Comparison of ENCODE assay signal across 27 cellular contexts in genomic region chr12:8828514-8829127, GRCh38. TPM values are rescaled to one million over a fixed set of nuclear protein-coding genes. Genes with fewer than 3 reads are reported as not detected.
DNase-seq lines count a peak whose midpoint lies in the region; ATAC-seq and TF ChIP-seq lines count a peak whose summit lies in the region.
"Had no signal": no experiment of that assay in that cellular context is flagged by ENCODE, and none has a peak within 500 bp of the region (broad histone marks: within the 10 kb centered on the region; RNA-seq: fewer than 3 reads in every experiment).

No MANE protein-coding gene starts in this region.

- peak overlapping the region; percentile 59 for H3K27ac ChIP-seq in foreskin keratinocyte
- H3K27ac ChIP-seq: esophagus muscularis mucosa, gastroesophageal sphincter, RWPE1, upper lobe of left lung, VCaP had no signal

- ATAC-seq in WTC11 = peak; percentile 12
- ATAC-seq in foreskin keratinocyte = peak; percentile 66
- ATAC-seq: gastroesophageal sphincter, mucosa of descending colon had no signal

- H3K4me1 Mint-ChIP-seq in WTC11 (peaks cover 62% of the 10 kb centered on the region), progenitor cell of endocrine pancreas (ENCODE audit: low read depth) (peaks cover 5% of the 10 kb centered on the region)
- peaks cover 6% of the 10 kb centered on the region for H3K4me1 Mint-ChIP-seq in activated T-helper 2 cell treated with anti-CD3 and anti-CD28 coated beads, Interferon-gamma antibody, Interleukin-2, Interleukin-4, amounts not matched to agents 10 μg/mL and 5 μg/mL and 100 μg/mL, durations not matched to agents 14 hours and 24 hours and 36 hours (ENCODE audit: low read depth)

- H3K9me3 Mint-ChIP-seq in WTC11 (peaks cover 20% of the 10 kb centered on the region), progenitor cell of endocrine pancreas (ENCODE audit: low read depth) (peaks cover 10% of the 10 kb centered on the region)
- no peaks in the 10 kb centered on the region for H3K9me3 Mint-ChIP-seq in activated T-helper 2 cell treated with anti-CD3 and anti-CD28 coated beads, Interferon-gamma antibody, Interleukin-2, Interleukin-4, amounts not matched to agents 10 μg/mL and 5 μg/mL and 100 μg/mL, durations not matched to agents 14 hours and 24 hours and 36 hours
- H3K9me3 Mint-ChIP-seq: activated CD4-positive, alpha-beta T cell treated with anti-CD3 and anti-CD28 coated beads, Interleukin-2, amount 10 ng/mL, durations not matched to agents 7 days and 5 days; CD4-positive, alpha-beta T cell; HFFc6 had no signal

- H3K27me3 Mint-ChIP-seq in WTC11 (ENCODE audit: low read depth) = no peaks in the 10 kb centered on the region; the same call in 1 of the 2 replicates
- H3K27me3 Mint-ChIP-seq in progenitor cell of endocrine pancreas = peaks cover 3% of the 10 kb centered on the region
- peaks cover 8% of the 10 kb centered on the region for H3K27me3 Mint-ChIP-seq in activated T-helper 2 cell treated with anti-CD3 and anti-CD28 coated beads, Interferon-gamma antibody, Interleukin-2, Interleukin-4, amounts not matched to agents 10 μg/mL and 5 μg/mL and 100 μg/mL, durations not matched to agents 14 hours and 24 hours and 36 hours (ENCODE audit: low read depth)

- peaks cover 31% of the 10 kb centered on the region for H3K4me1 ChIP-seq in foreskin keratinocyte
- H3K4me1 ChIP-seq: upper lobe of left lung had no signal

- POLR2A ChIA-PET in WTC11 (lab: Charles Lee) = interaction anchor here (1.5 kb wide), 1 partner anchor 32 kb away, joined by 3 read pairs; no protein-coding TSS in a partner anchor
- POLR2A ChIA-PET in GM10248 (lab: Yijun Ruan, JAX) = no interaction called here
- POLR2A ChIA-PET in HEK293T (lab: Yijun Ruan, JAX) = no interaction called here

- CTCF ChIA-PET in WTC11 (lab: Charles Lee) = interaction anchor here (0.7 to 2.3 kb wide), 7 partner anchors 9 to 379 kb away, joined by 3 to 10 read pairs (median 3); partner anchors contain the start of gene M6PR
- CTCF ChIA-PET in GM10248 (lab: Yijun Ruan, JAX) = interaction anchor here (1.1 to 1.4 kb wide), 2 partner anchors 13 to 284 kb away, joined by 3 to 6 read pairs; no protein-coding TSS in a partner anchor
- CTCF ChIA-PET in HEK293T (lab: Yijun Ruan, JAX) = interaction anchor here (0.9 kb wide), 1 partner anchor 147 kb away, joined by 3 read pairs; no protein-coding TSS in a partner anchor

- intact Hi-C loops in activated T-helper 2 cell treated with anti-CD3 and anti-CD28 coated beads, Interferon-gamma antibody, Interleukin-2, Interleukin-4, amounts not matched to agents 10 μg/mL and 5 μg/mL and 100 μg/mL, durations not matched to agents 14 hours and 24 hours and 36 hours (cut with micrococcal nuclease) = no loop called here

- no peak overlapping the region for H3K4me3 Mint-ChIP-seq in WTC11
- H3K4me3 Mint-ChIP-seq in progenitor cell of endocrine pancreas (ENCODE audit: low read depth) = no peak overlapping the region
- H3K4me3 Mint-ChIP-seq in activated T-helper 2 cell treated with anti-CD3 and anti-CD28 coated beads, Interferon-gamma antibody, Interleukin-2, Interleukin-4, amounts not matched to agents 10 μg/mL and 5 μg/mL and 100 μg/mL, durations not matched to agents 14 hours and 24 hours and 36 hours (ENCODE audit: low read depth) = no peak overlapping the region
- H3K4me3 Mint-ChIP-seq: activated CD4-positive, alpha-beta T cell treated with anti-CD3 and anti-CD28 coated beads, Interleukin-2, amount 10 ng/mL, durations not matched to agents 7 days and 5 days; CD4-positive, alpha-beta T cell; HFFc6 had no signal

- TF ChIP-seq CTCF in WTC11 (IDR thresholded peaks at IDR 0.05) = no peak
- TF ChIP-seq CTCF in foreskin keratinocyte (conservative IDR thresholded peaks at IDR 0.05) = no peak
- no peak for TF ChIP-seq CTCF in progenitor cell of endocrine pancreas (IDR thresholded peaks at IDR 0.05; ENCODE audit: unreplicated experiment)
- TF ChIP-seq CTCF in GM10248 (IDR thresholded peaks at IDR 0.05; ENCODE audit: control extremely low read depth, extremely low read depth, low read depth, missing control alignments) = no peak

- peak overlapping the region; percentile 51 for H3K27ac Mint-ChIP-seq in WTC11
- H3K27ac Mint-ChIP-seq in progenitor cell of endocrine pancreas = peak overlapping the region; percentile 87
- H3K27ac Mint-ChIP-seq in activated T-helper 2 cell treated with anti-CD3 and anti-CD28 coated beads, Interferon-gamma antibody, Interleukin-2, Interleukin-4, amounts not matched to agents 10 μg/mL and 5 μg/mL and 100 μg/mL, durations not matched to agents 14 hours and 24 hours and 36 hours = no peak overlapping the region
- H3K27ac Mint-ChIP-seq: activated CD4-positive, alpha-beta T cell treated with anti-CD3 and anti-CD28 coated beads, Interleukin-2, amount 10 ng/mL, durations not matched to agents 7 days and 5 days; CD4-positive, alpha-beta T cell; HFFc6 had no signal

- no peaks in the 10 kb centered on the region for H3K27me3 ChIP-seq in foreskin keratinocyte
- H3K27me3 ChIP-seq: esophagus muscularis mucosa, gastroesophageal sphincter, upper lobe of left lung had no signal

- DNase-seq in H4 (ENCODE audit: low spot score) (peak; percentile 25), WTC11 (ENCODE audit: low spot score) (no peak), foreskin keratinocyte (peak; percentile 23 to 61), progenitor cell of endocrine pancreas (ENCODE audit: low spot score, unreplicated experiment) (no peak), GM10248 (ENCODE audit: extremely low spot score) (no peak), HEK293T (ENCODE audit: extremely low spot score) (no peak), SK-N-DZ (ENCODE audit: low spot score) (no peak)
- no peak for DNase-seq in activated T-helper 2 cell treated with anti-CD3 and anti-CD28 coated beads, Interferon-gamma antibody, Interleukin-2, Interleukin-4, amounts not matched to agents 10 μg/mL and 5 μg/mL and 100 μg/mL, durations not matched to agents 14 hours and 24 hours and 36 hours (ENCODE audit: low spot score)
- DNase-seq: activated CD4-positive, alpha-beta T cell treated with anti-CD3 and anti-CD28 coated beads, Interleukin-2, amount 10 ng/mL, durations not matched to agents 7 days and 5 days; activated naive CD4-positive, alpha-beta T cell treated with anti-CD3 and anti-CD28 coated beads, Interleukin-2, amount 50 U/mL, for 16 hours; CD4-positive, alpha-beta T cell; HFFc6; hippocampal formation; mucosa of descending colon; NCI-H1105; NCI-H1930; NCI-H2227 treated with DMSO at 0.1 percent for 48 hours; NCI-H82; SK-N-SH; stimulated activated CD8-positive, alpha-beta memory T cell treated with anti-CD3 and anti-CD28 coated beads, Interleukin-4, amount 100 ng/mL, for 48 hours; T-helper 2 cell; upper lobe of left lung had no signal

- H3K36me3 Mint-ChIP-seq in WTC11 = peaks cover 32% of the 10 kb centered on the region
- H3K36me3 Mint-ChIP-seq in progenitor cell of endocrine pancreas (ENCODE audit: insufficient read depth) = peaks cover 1% of the 10 kb centered on the region
- no peaks in the 10 kb centered on the region for H3K36me3 Mint-ChIP-seq in activated T-helper 2 cell treated with anti-CD3 and anti-CD28 coated beads, Interferon-gamma antibody, Interleukin-2, Interleukin-4, amounts not matched to agents 10 μg/mL and 5 μg/mL and 100 μg/mL, durations not matched to agents 14 hours and 24 hours and 36 hours (ENCODE audit: low read depth)

TF ChIP-seq in WTC11, 78 proteins besides CTCF, POLR2A, EP300 and RAD21 (continues in another document):
- TF ChIP-seq MYBL2 (CRISPR knock-in tag; IDR thresholded peaks at IDR 0.05) (no peak), PRRX2 (CRISPR knock-in tag; IDR thresholded peaks at IDR 0.05) (no peak), FOXK1 (CRISPR knock-in tag; IDR thresholded peaks at IDR 0.05) (no peak), FOXJ3 (CRISPR knock-in tag; IDR thresholded peaks at IDR 0.05; ENCODE audit: borderline replicate concordance) (no peak), RORB (CRISPR knock-in tag; IDR thresholded peaks at IDR 0.05) (no peak), ZNF219 (CRISPR knock-in tag; IDR thresholded peaks at IDR 0.05; ENCODE audit: borderline replicate concordance) (no peak)

TF ChIP-seq in HEK293T, 16 proteins besides CTCF, POLR2A, EP300 and RAD21:
- no peak for TF ChIP-seq ELF4 (IDR thresholded peaks at IDR 0.05)
- TF ChIP-seq SUZ12 (IDR thresholded peaks at IDR 0.05) = no peak
- no peak for TF ChIP-seq SP1 (IDR thresholded peaks at IDR 0.05)
- no peak for TF ChIP-seq ARNT (IDR thresholded peaks at IDR 0.05)
- TF ChIP-seq FOXM1 (IDR thresholded peaks at IDR 0.05; ENCODE audit: borderline replicate concordance) = no peak
- TF ChIP-seq ZNF384 (IDR thresholded peaks at IDR 0.05) = no peak
- TF ChIP-seq, protein P1, sequence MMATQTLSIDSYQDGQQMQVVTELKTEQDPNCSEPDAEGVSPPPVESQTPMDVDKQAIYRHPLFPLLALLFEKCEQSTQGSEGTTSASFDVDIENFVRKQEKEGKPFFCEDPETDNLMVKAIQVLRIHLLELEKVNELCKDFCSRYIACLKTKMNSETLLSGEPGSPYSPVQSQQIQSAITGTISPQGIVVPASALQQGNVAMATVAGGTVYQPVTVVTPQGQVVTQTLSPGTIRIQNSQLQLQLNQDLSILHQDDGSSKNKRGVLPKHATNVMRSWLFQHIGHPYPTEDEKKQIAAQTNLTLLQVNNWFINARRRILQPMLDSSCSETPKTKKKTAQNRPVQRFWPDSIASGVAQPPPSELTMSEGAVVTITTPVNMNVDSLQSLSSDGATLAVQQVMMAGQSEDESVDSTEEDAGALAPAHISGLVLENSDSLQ (IDR thresholded peaks at IDR 0.05) = no peak

RNA-seq across cellular contexts. Expression of gene A2ML1, which starts 6.2 kb away (rescaled TPM):
- not detected in 2 replicates for total RNA-seq in H4 (2014; rRNA removed; shearing (Covaris generic))
- total RNA-seq in WTC11 (2021) (9.1 to 11.5 TPM (median 10.5 TPM) in 3 replicates), foreskin keratinocyte (14.6 and 29.4 TPM in 2 replicates), progenitor cell of endocrine pancreas (0.19 and 0.38 TPM in 2 replicates)
- 7.1 and 10.2 TPM in 2 replicates for polyA plus RNA-seq in foreskin keratinocyte
- total RNA-seq in activated T-helper 2 cell treated with anti-CD3 and anti-CD28 coated beads, Interferon-gamma antibody, Interleukin-2, Interleukin-4, amounts not matched to agents 10 μg/mL and 5 μg/mL and 100 μg/mL, durations not matched to agents 14 hours and 24 hours and 36 hours = not detected in 2 replicates
- polyA plus RNA-seq in SK-N-DZ (2014; cell fraction: cytosol; rRNA removed) = 0.18 TPM in 1 of 2 replicates, not detected in the other
- polyA plus RNA-seq in SK-N-DZ (2014; cell fraction: nucleus; rRNA removed) = not detected in 2 replicates
- total RNA-seq: activated CD4-positive, alpha-beta T cell treated with anti-CD3 and anti-CD28 coated beads, Interleukin-2, amount 10 ng/mL, durations not matched to agents 7 days and 5 days; CD4-positive, alpha-beta T cell; HFFc6; posterior vena cava had no signal
- polyA plus RNA-seq: SK-N-SH had no signal

Comparison
In these comparisons a context has a peak if more than half of its experiments do, and no peak if none do; other contexts are left out.
1. DNase-seq: peak in H4 (single experiment) and foreskin keratinocyte (2 of 2); none in WTC11 (single experiment), progenitor cell of endocrine pancreas (single experiment), activated T-helper 2 cell treated with anti-CD3 and anti-CD28 coated beads, Interferon-gamma antibody, Interleukin-2, Interleukin-4, amounts not matched to agents 10 μg/mL and 5 μg/mL and 100 μg/mL, durations not matched to agents 14 hours and 24 hours and 36 hours (single experiment), GM10248 (single experiment), HEK293T (single experiment) and SK-N-DZ (single experiment).